In the genomic region with DNA sequence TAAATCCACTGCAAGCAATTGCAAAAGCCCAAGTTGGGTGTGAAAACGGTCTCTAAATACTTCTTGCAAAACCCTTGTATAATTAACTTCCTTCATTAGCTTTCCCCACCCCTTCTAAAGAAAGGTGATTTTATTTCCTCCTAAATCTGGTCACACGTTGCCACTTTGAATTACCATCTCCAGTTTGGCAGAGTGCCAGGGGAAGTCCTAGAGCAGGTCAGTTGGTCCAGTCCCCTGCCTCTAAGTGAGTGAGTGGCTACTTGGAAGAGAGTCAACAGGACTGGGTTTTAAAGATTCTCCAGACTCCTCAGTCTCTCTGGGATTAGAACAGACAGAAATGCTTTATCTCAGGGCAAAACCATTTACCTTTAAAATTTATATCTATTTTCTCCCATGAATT, we compare ENCODE assay signal across 17 cellular contexts. TPM values are rescaled to one million over a fixed set of nuclear protein-coding genes. Genes with fewer than 3 reads are reported as not detected.
DNase-seq lines count a peak whose midpoint lies in the region; ATAC-seq and TF ChIP-seq lines count a peak whose summit lies in the region.
"Had no signal": no experiment of that assay in that cellular context is flagged by ENCODE, and none has a peak within 500 bp of the region (broad histone marks: within the 10 kb centered on the region; RNA-seq: fewer than 3 reads in every experiment).

No MANE protein-coding gene starts in this region.

- TF ChIP-seq POLR2A in Peyer's patch (IDR thresholded peaks at IDR 0.05) = no peak

- H3K79me2 ChIP-seq in OCI-LY1 (ENCODE audit: insufficient read depth, low read length) (no peaks in the 10 kb centered on the region), hepatocyte (no peaks in the 10 kb centered on the region)

- H3K36me3 Mint-ChIP-seq in WTC11 = peaks cover 24% of the 10 kb centered on the region

- CTCF ChIA-PET in WTC11 (lab: Charles Lee) = interaction anchor here (4.7 to 6.5 kb wide), 2 partner anchors 11 to 20 kb away, joined by 61 to 104 read pairs; a partner anchor contains a TSS

- no peak for TF ChIP-seq CTCF in GM12865 (IDR thresholded peaks at IDR 0.05; ENCODE audit: insufficient read depth, low read depth, low read length, missing control alignments)
- TF ChIP-seq CTCF in OCI-LY1 (IDR thresholded peaks at IDR 0.05; ENCODE audit: low read length) = no peak
- no peak for TF ChIP-seq CTCF in hepatocyte (IDR thresholded peaks at IDR 0.05; ENCODE audit: poor library complexity)
- TF ChIP-seq CTCF in WTC11 (IDR thresholded peaks at IDR 0.05) = no peak
- TF ChIP-seq CTCF in Peyer's patch (IDR thresholded peaks at IDR 0.05) = no peak

- DNase-seq in AML-193 (lab: John Stamatoyannopoulos, UW) (peak; percentile 10 to 28), GM12865 (ENCODE audit: low read depth) (peak; percentile 82), hepatocyte (ENCODE audit: low spot score) (no peak), WTC11 (ENCODE audit: low spot score) (no peak), Peyer's patch (no peak)
- DNase-seq: activated CD4-positive, alpha-beta memory T cell treated with anti-CD3 and anti-CD28 coated beads, Interleukin-2, amount 10 ng/mL, durations not matched to agents 7 days and 5 days; foreskin keratinocyte; H9; NCI-H446 treated with DMSO at 0.1 percent for 48 hours; stimulated activated CD4-positive, alpha-beta T cell treated with anti-CD3 and anti-CD28 coated beads, Interleukin-4, amount 100 ng/mL, for 1 hour had no signal

- no peaks in the 10 kb centered on the region for H3K9me2 ChIP-seq in OCI-LY1 (ENCODE audit: low read depth, low read length)
- no peaks in the 10 kb centered on the region for H3K9me2 ChIP-seq in hepatocyte (replicated peaks; ENCODE audit: insufficient read depth)

- H2AFZ ChIP-seq in OCI-LY1 (ENCODE audit: low read length) (peak overlapping the region; percentile 3; the same call in 1 of the 2 replicates), hepatocyte (no peak overlapping the region)
- H2AFZ ChIP-seq: neural progenitor cell had no signal

- H3K4me1 Mint-ChIP-seq in WTC11 = peaks cover 13% of the 10 kb centered on the region
- H3K4me1 Mint-ChIP-seq: activated CD4-positive, alpha-beta memory T cell treated with anti-CD3 and anti-CD28 coated beads, Interleukin-2, amount 10 ng/mL, durations not matched to agents 7 days and 5 days had no signal

- H3F3A ChIP-seq in OCI-LY1 (ENCODE audit: insufficient read depth, low read length) = 0 out of 2 replicates have a peak, but pooled peaks cover 3% of the 10 kb centered on the region

- H3K9me3 ChIP-seq in OCI-LY1 (ENCODE audit: low read length) = no peaks in the 10 kb centered on the region
- H3K9me3 ChIP-seq in hepatocyte (ENCODE audit: low read depth) = no peaks in the 10 kb centered on the region
- no peaks in the 10 kb centered on the region for H3K9me3 ChIP-seq in Peyer's patch

- no peak overlapping the region for H3K27ac Mint-ChIP-seq in WTC11
- H3K27ac Mint-ChIP-seq: activated CD4-positive, alpha-beta memory T cell treated with anti-CD3 and anti-CD28 coated beads, Interleukin-2, amount 10 ng/mL, durations not matched to agents 7 days and 5 days; neural progenitor cell had no signal

- H3K36me3 ChIP-seq in OCI-LY1 (ENCODE audit: insufficient read depth, low read length) (no peaks in the 10 kb centered on the region), hepatocyte (replicated peaks; ENCODE audit: insufficient read depth, low read depth) (no peaks in the 10 kb centered on the region), Peyer's patch (no peaks in the 10 kb centered on the region)
- H3K36me3 ChIP-seq: neural progenitor cell had no signal

- H3K27me3 ChIP-seq in OCI-LY1 (ENCODE audit: insufficient read depth, low read length) (no peaks in the 10 kb centered on the region), hepatocyte (no peaks in the 10 kb centered on the region), Peyer's patch (no peaks in the 10 kb centered on the region)
- H3K27me3 ChIP-seq: neural progenitor cell had no signal

- H3K4me3 ChIP-seq in GM12865 (ENCODE audit: low read depth, low read length) (peak overlapping the region; percentile 52), OCI-LY1 (ENCODE audit: low read depth, low read length, poor library complexity, severe bottlenecking) (peak overlapping the region; percentile 37), hepatocyte (no peak overlapping the region), Peyer's patch (no peak overlapping the region)
- H3K4me3 ChIP-seq: neural progenitor cell had no signal

- H3K4me1 ChIP-seq in OCI-LY1 (ENCODE audit: insufficient read depth, low read length, severe bottlenecking) (peaks cover 73% of the 10 kb centered on the region), hepatocyte (ENCODE audit: insufficient read depth) (peaks cover 20% of the 10 kb centered on the region), Peyer's patch (no peaks in the 10 kb centered on the region)
- H3K4me1 ChIP-seq: foreskin keratinocyte, neural progenitor cell had no signal

- no peak for ATAC-seq in WTC11
- no peak for ATAC-seq in GM21737 (IDR thresholded peaks at IDR 0.05; ENCODE audit: unreplicated experiment)
- ATAC-seq in GM21576 (IDR thresholded peaks at IDR 0.05; ENCODE audit: unreplicated experiment) = no peak
- ATAC-seq: foreskin keratinocyte, Right ventricle myocardium inferior, sciatic nerve had no signal

- H4K20me1 ChIP-seq in OCI-LY1 (ENCODE audit: insufficient read depth, low read length) (no peaks in the 10 kb centered on the region), hepatocyte (ENCODE audit: insufficient read depth, poor library complexity, severe bottlenecking) (no peaks in the 10 kb centered on the region)

- POLR2A ChIA-PET in WTC11 (lab: Charles Lee) = no interaction called here

- H3K27me3 Mint-ChIP-seq in WTC11 (ENCODE audit: low read depth) = no peaks in the 10 kb centered on the region
- H3K27me3 Mint-ChIP-seq: activated CD4-positive, alpha-beta memory T cell treated with anti-CD3 and anti-CD28 coated beads, Interleukin-2, amount 10 ng/mL, durations not matched to agents 7 days and 5 days had no signal

- H3K4me3 Mint-ChIP-seq in WTC11 = no peak overlapping the region
- H3K4me3 Mint-ChIP-seq: activated CD4-positive, alpha-beta memory T cell treated with anti-CD3 and anti-CD28 coated beads, Interleukin-2, amount 10 ng/mL, durations not matched to agents 7 days and 5 days; H9; neural progenitor cell had no signal

- 63% methylated on average over 2 of the region's 2 CpGs for WGBS in hepatocyte (ENCODE audit: low lambda C conversion rate, missing lambda C conversion rate)

- peak overlapping the region; percentile 56 for H3K9ac ChIP-seq in OCI-LY1 (ENCODE audit: low read length)
- H3K9ac ChIP-seq: neural progenitor cell had no signal

- H3K4me2 ChIP-seq in OCI-LY1 (ENCODE audit: low read length) = peak overlapping the region; percentile 71
- H3K4me2 ChIP-seq in hepatocyte = peak overlapping the region; percentile 26
- H3K4me2 ChIP-seq: neural progenitor cell had no signal

- H3K9me3 Mint-ChIP-seq in WTC11 = no peaks in the 10 kb centered on the region
- H3K9me3 Mint-ChIP-seq: activated CD4-positive, alpha-beta memory T cell treated with anti-CD3 and anti-CD28 coated beads, Interleukin-2, amount 10 ng/mL, durations not matched to agents 7 days and 5 days; H9; neural progenitor cell had no signal

- peak overlapping the region; percentile 99 for H3K27ac ChIP-seq in OCI-LY1 (ENCODE audit: low read depth, low read length, poor library complexity, severe bottlenecking)
- peak overlapping the region; percentile 85 for H3K27ac ChIP-seq in hepatocyte
- no peak overlapping the region for H3K27ac ChIP-seq in Peyer's patch
- H3K27ac ChIP-seq: foreskin keratinocyte, neural progenitor cell had no signal

TF ChIP-seq in WTC11, 78 proteins besides CTCF, POLR2A, EP300 and RAD21:
- TF ChIP-seq, protein P1, sequence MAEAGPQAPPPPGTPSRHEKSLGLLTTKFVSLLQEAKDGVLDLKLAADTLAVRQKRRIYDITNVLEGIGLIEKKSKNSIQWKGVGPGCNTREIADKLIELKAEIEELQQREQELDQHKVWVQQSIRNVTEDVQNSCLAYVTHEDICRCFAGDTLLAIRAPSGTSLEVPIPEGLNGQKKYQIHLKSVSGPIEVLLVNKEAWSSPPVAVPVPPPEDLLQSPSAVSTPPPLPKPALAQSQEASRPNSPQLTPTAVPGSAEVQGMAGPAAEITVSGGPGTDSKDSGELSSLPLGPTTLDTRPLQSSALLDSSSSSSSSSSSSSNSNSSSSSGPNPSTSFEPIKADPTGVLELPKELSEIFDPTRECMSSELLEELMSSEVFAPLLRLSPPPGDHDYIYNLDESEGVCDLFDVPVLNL (CRISPR knock-in tag; IDR thresholded peaks at IDR 0.05; ENCODE audit: borderline replicate concordance, low read depth) = no peak
- TF ChIP-seq ZNF121 (CRISPR knock-in tag; IDR thresholded peaks at IDR 0.05) = no peak

RNA-seq across cellular contexts. Expression of a gene that starts 18.7 kb away (rescaled TPM):
- total RNA-seq in hepatocyte = 13.3 and 16.8 TPM in 2 replicates
- polyA plus RNA-seq in hepatocyte = 26.0 and 26.4 TPM in 2 replicates
- total RNA-seq in WTC11 (2021) = 1.6 to 1.9 TPM (median 1.8 TPM) in 3 replicates
- 1 to 10 TPM in 3 of 4 donors, not detected in 1; 2.0 to 4.4 (median 3.7) TPM for total RNA-seq in Peyer's patch
- total RNA-seq: lung microvascular endothelial cell, Right ventricle myocardium inferior, sciatic nerve had no signal

Comparison
In these comparisons a context has a peak if more than half of its experiments do, and no peak if none do; other contexts are left out.
1. DNase-seq: peak in AML-193 (2 of 2) and GM12865 (single experiment); none in hepatocyte (single experiment), WTC11 (single experiment) and Peyer's patch (0 of 3).
2. H3K4me3 ChIP-seq: peak in GM12865 (single experiment) and OCI-LY1 (single experiment); none in hepatocyte (single experiment) and Peyer's patch (0 of 4).
3. H3K27ac ChIP-seq: peak in OCI-LY1 (single experiment) and hepatocyte (single experiment); none in Peyer's patch (0 of 4).